ENCODE assay signal across 12 cellular contexts in genomic region chr1:31768939-31769704, GRCh38. TPM values are rescaled to one million over a fixed set of nuclear protein-coding genes. Genes with fewer than 3 reads are reported as not detected.
DNase-seq lines count a peak whose midpoint lies in the region; ATAC-seq and TF ChIP-seq lines count a peak whose summit lies in the region.
"Had no signal": no experiment of that assay in that cellular context is flagged by ENCODE, and none has a peak within 500 bp of the region (broad histone marks: within the 10 kb centered on the region; RNA-seq: fewer than 3 reads in every experiment).

No MANE protein-coding gene starts in this region.

- H3K36me3 Mint-ChIP-seq in stimulated activated naive CD8-positive, alpha-beta T cell treated with anti-CD3 and anti-CD28 coated beads, Interleukin-15, Interleukin-2, amounts not matched to agents 100 ng/mL and 50 ng/mL, for 24 hours (ENCODE audit: low read depth) = no peaks in the 10 kb centered on the region
- H3K36me3 Mint-ChIP-seq: activated naive CD8-positive, alpha-beta T cell treated with anti-CD3 and anti-CD28 coated beads, Interleukin-2, amount 10 ng/mL, durations not matched to agents 7 days and 5 days had no signal

- no peak overlapping the region for H3K4me2 ChIP-seq in Karpas-422 (ENCODE audit: low read depth, low read length, poor library complexity, severe bottlenecking)

- H3K27me3 ChIP-seq in Karpas-422 (ENCODE audit: low read length) (no peaks in the 10 kb centered on the region), H7 (ENCODE audit: control insufficient read depth, insufficient read depth, low read length) (peaks cover 40% of the 10 kb centered on the region)

- no peaks in the 10 kb centered on the region for H3K9me2 ChIP-seq in Karpas-422 (replicated peaks; ENCODE audit: insufficient read depth, low read length)

- no peaks in the 10 kb centered on the region for H3K9me3 Mint-ChIP-seq in stimulated activated naive CD8-positive, alpha-beta T cell treated with anti-CD3 and anti-CD28 coated beads, Interleukin-15, Interleukin-2, amounts not matched to agents 100 ng/mL and 50 ng/mL, for 24 hours
- H3K9me3 Mint-ChIP-seq: activated naive CD8-positive, alpha-beta T cell treated with anti-CD3 and anti-CD28 coated beads, Interleukin-2, amount 10 ng/mL, durations not matched to agents 7 days and 5 days had no signal

- H3K4me1 ChIP-seq in Karpas-422 (ENCODE audit: low read length) = peaks cover 43% of the 10 kb centered on the region

- no peak overlapping the region for H3K4me3 Mint-ChIP-seq in stimulated activated naive CD8-positive, alpha-beta T cell treated with anti-CD3 and anti-CD28 coated beads, Interleukin-15, Interleukin-2, amounts not matched to agents 100 ng/mL and 50 ng/mL, for 24 hours
- H3K4me3 Mint-ChIP-seq: activated naive CD8-positive, alpha-beta T cell treated with anti-CD3 and anti-CD28 coated beads, Interleukin-2, amount 10 ng/mL, durations not matched to agents 7 days and 5 days had no signal

- no peak overlapping the region for H3K4me3 ChIP-seq in Karpas-422 (ENCODE audit: low read length)
- H3K4me3 ChIP-seq in H7 (ENCODE audit: insufficient read depth, low read depth, low read length) = no peak overlapping the region
- H3K4me3 ChIP-seq: tibial nerve had no signal

- H3K36me3 ChIP-seq in Karpas-422 (ENCODE audit: insufficient read depth, low read length) = no peaks in the 10 kb centered on the region
- no peaks in the 10 kb centered on the region for H3K36me3 ChIP-seq in H7 (replicated peaks; ENCODE audit: control insufficient read depth, insufficient read depth, low read length)
- H3K36me3 ChIP-seq: tibial nerve had no signal

- H3K9ac ChIP-seq in Karpas-422 (ENCODE audit: low read length) = no peak overlapping the region

- no peaks in the 10 kb centered on the region for H4K20me1 ChIP-seq in Karpas-422 (ENCODE audit: insufficient read depth, low read depth, low read length)

- H3K79me2 ChIP-seq in Karpas-422 (ENCODE audit: low read length) = no peaks in the 10 kb centered on the region

- no peak overlapping the region for H3K27ac ChIP-seq in Karpas-422 (ENCODE audit: low read length)
- H3K27ac ChIP-seq in VCaP = peak overlapping the region; percentile 80

- TF ChIP-seq CTCF in VCaP (conservative IDR thresholded peaks at IDR 0.05) = no peak

- peaks cover 53% of the 10 kb centered on the region for H3K4me1 Mint-ChIP-seq in stimulated activated naive CD8-positive, alpha-beta T cell treated with anti-CD3 and anti-CD28 coated beads, Interleukin-15, Interleukin-2, amounts not matched to agents 100 ng/mL and 50 ng/mL, for 24 hours (ENCODE audit: low read depth)

- no peaks in the 10 kb centered on the region for H3K9me3 ChIP-seq in Karpas-422 (ENCODE audit: low read length)
- H3K9me3 ChIP-seq: tibial nerve had no signal

- peaks cover 23% of the 10 kb centered on the region for H3K27me3 Mint-ChIP-seq in stimulated activated naive CD8-positive, alpha-beta T cell treated with anti-CD3 and anti-CD28 coated beads, Interleukin-15, Interleukin-2, amounts not matched to agents 100 ng/mL and 50 ng/mL, for 24 hours

- peak; percentile 37 for DNase-seq in stimulated activated CD4-positive, alpha-beta T cell treated with anti-CD3 and anti-CD28 coated beads, Interleukin-4, amount 100 ng/mL, for 24 hours
- DNase-seq in stimulated activated CD4-positive, alpha-beta T cell treated with anti-CD3 and anti-CD28 coated beads, Interleukin-2, amount 100 ng/mL, for 24 hours = no peak
- DNase-seq in Karpas-422 = peak; percentile 72
- no peak for DNase-seq in NCI-H446 treated with DMSO at 0.1 percent for 48 hours (lab: John Stamatoyannopoulos, UW)
- no peak for DNase-seq in H7
- DNase-seq: activated naive CD8-positive, alpha-beta T cell treated with anti-CD3 and anti-CD28 coated beads, Interleukin-2, amount 10 ng/mL, durations not matched to agents 7 days and 5 days; cortex of kidney; NCI-H2107 had no signal

- no peak overlapping the region for H2AFZ ChIP-seq in Karpas-422 (ENCODE audit: low read length)

- peak overlapping the region; percentile 49 for H3K27ac Mint-ChIP-seq in stimulated activated naive CD8-positive, alpha-beta T cell treated with anti-CD3 and anti-CD28 coated beads, Interleukin-15, Interleukin-2, amounts not matched to agents 100 ng/mL and 50 ng/mL, for 24 hours
- H3K27ac Mint-ChIP-seq: activated naive CD8-positive, alpha-beta T cell treated with anti-CD3 and anti-CD28 coated beads, Interleukin-2, amount 10 ng/mL, durations not matched to agents 7 days and 5 days had no signal

- no peak for ATAC-seq in GM21723 (IDR thresholded peaks at IDR 0.05; ENCODE audit: unreplicated experiment)

RNA-seq across cellular contexts. Expression of gene ADGRB2, which starts 5.0 kb away (rescaled TPM):
- total RNA-seq in Karpas-422 (2014; rRNA removed; shearing (Covaris generic); ENCODE audit: low replicate concordance) = 9.2 and 28.5 TPM in 2 replicates
- total RNA-seq in H7 (2014; rRNA removed; shearing (Covaris generic)) = 28.0 and 39.8 TPM in 2 replicates

RNA-seq across cellular contexts. Expression of gene SPOCD1, which starts 46.7 kb away (rescaled TPM):
- total RNA-seq in Karpas-422 (2014; rRNA removed; shearing (Covaris generic); ENCODE audit: low replicate concordance) = not detected in 2 replicates
- total RNA-seq in H7 (2014; rRNA removed; shearing (Covaris generic)) = 1.8 and 3.5 TPM in 2 replicates

Comparison
In these comparisons a context has a peak if more than half of its experiments do, and no peak if none do; other contexts are left out.
1. DNase-seq: peak in stimulated activated CD4-positive, alpha-beta T cell treated with anti-CD3 and anti-CD28 coated beads, Interleukin-4, amount 100 ng/mL, for 24 hours (single experiment) and Karpas-422 (single experiment); none in stimulated activated CD4-positive, alpha-beta T cell treated with anti-CD3 and anti-CD28 coated beads, Interleukin-2, amount 100 ng/mL, for 24 hours (0 of 2), NCI-H446 treated with DMSO at 0.1 percent for 48 hours (single experiment) and H7 (single experiment).